In genomic region chr2:86593266-86593665, GRCh38 we compare ENCODE assay signal across 18 cellular contexts. TPM values are rescaled to one million over a fixed set of nuclear protein-coding genes. Genes with fewer than 3 reads are reported as not detected.
DNase-seq lines count a peak whose midpoint lies in the region; ATAC-seq and TF ChIP-seq lines count a peak whose summit lies in the region.
"Had no signal": no experiment of that assay in that cellular context is flagged by ENCODE, and none has a peak within 500 bp of the region (broad histone marks: within the 10 kb centered on the region; RNA-seq: fewer than 3 reads in every experiment).

No MANE protein-coding gene starts in this region.

- no peaks in the 10 kb centered on the region for H3K27me3 ChIP-seq in muscle layer of colon (ENCODE audit: control insufficient read depth in 1 of 2, insufficient read depth in 2 of 2, low read length in 2 of 2)
- no peaks in the 10 kb centered on the region for H3K27me3 ChIP-seq in tibial artery
- H3K27me3 ChIP-seq: BE2C had no signal

- H3K4me3 ChIP-seq in muscle layer of colon (ENCODE audit: low read depth in 1 of 2, low read length in 2 of 2) (no peak overlapping the region), tibial artery (no peak overlapping the region)
- H3K4me3 ChIP-seq: A549, HAP-1 had no signal

- H3K36me3 ChIP-seq in muscle layer of colon (ENCODE audit: insufficient read depth, low read length) (no peaks in the 10 kb centered on the region), tibial artery (no peaks in the 10 kb centered on the region)
- H3K36me3 ChIP-seq: BE2C, HAP-1 had no signal

- no peak for ATAC-seq in GM19467 (IDR thresholded peaks at IDR 0.05; ENCODE audit: unreplicated experiment)
- ATAC-seq in stimulated activated naive B cell treated with anti-CD40 and anti-IgM and Interleukin-4, amounts not matched to agents 10 μg/mL and 1 μg/mL and 100 μg/mL, for 72 hours (replicated peaks) = no peak
- ATAC-seq: A549 had no signal

- intact Hi-C loops in tibial artery (cut with DNase I; ENCODE audit: low total_unique reads) = no loop called here

- peaks cover 3% of the 10 kb centered on the region in 2 donors for H3K9me3 Mint-ChIP-seq in stimulated activated naive B cell treated with anti-CD40 and anti-IgM and Interleukin-4, amounts not matched to agents 10 μg/mL and 1 μg/mL and 100 μg/mL, for 72 hours

- H3K4me1 ChIP-seq in muscle layer of colon (ENCODE audit: insufficient read depth, low read length) (peaks cover 51% of the 10 kb centered on the region), tibial artery (peaks cover 0 to 19% (median 6%) of the 10 kb centered on the region in 4 donors)
- H3K4me1 ChIP-seq: A549, BE2C, HAP-1 had no signal

- DNase-seq in G401 (ENCODE audit: low spot score) (peak; percentile 91), cerebellar cortex (ENCODE audit: low spot score) (peak; percentile 90), tibial artery (no peak)
- DNase-seq in activated CD4-positive, CD25-positive, alpha-beta regulatory T cell treated with anti-CD3 and anti-CD28 coated beads, Interleukin-2, amount 50 U/mL, for 72 hours = no peak
- DNase-seq in stimulated activated naive B cell treated with anti-CD40 and anti-IgM and Interleukin-4, amounts not matched to agents 10 μg/mL and 1 μg/mL and 100 μg/mL, for 72 hours = no peak
- DNase-seq: BE2C; CD4-positive, alpha-beta memory T cell; COR-L47; DMS153; DMS79 treated with DMSO at 0.1 percent for 48 hours; EL; GDM1; GOT3 had no signal

- no peak overlapping the region for H3K4me3 Mint-ChIP-seq in stimulated activated naive B cell treated with anti-CD40 and anti-IgM and Interleukin-4, amounts not matched to agents 10 μg/mL and 1 μg/mL and 100 μg/mL, for 72 hours
- H3K4me3 Mint-ChIP-seq: CD4-positive, alpha-beta memory T cell had no signal

- peaks cover 0 to 3% of the 10 kb centered on the region in 2 donors for H3K36me3 Mint-ChIP-seq in stimulated activated naive B cell treated with anti-CD40 and anti-IgM and Interleukin-4, amounts not matched to agents 10 μg/mL and 1 μg/mL and 100 μg/mL, for 72 hours

- H3K9ac ChIP-seq in muscle layer of colon (ENCODE audit: low read length) = no peak overlapping the region

- H3K27ac ChIP-seq in muscle layer of colon (ENCODE audit: low read depth, low read length) = peak overlapping the region; percentile 83
- peak overlapping the region; percentile 5 to 39 for H3K27ac ChIP-seq in tibial artery
- H3K27ac ChIP-seq: A549, C4-2B had no signal

- no peaks in the 10 kb centered on the region for H3K27me3 Mint-ChIP-seq in stimulated activated naive B cell treated with anti-CD40 and anti-IgM and Interleukin-4, amounts not matched to agents 10 μg/mL and 1 μg/mL and 100 μg/mL, for 72 hours

- in situ Hi-C loops in G401 (cut with HindIII; ENCODE audit: low sequenced_read_pairs) = no loop called here

- no peak for TF ChIP-seq CTCF in tibial artery (IDR thresholded peaks at IDR 0.05)

- H3K9me3 ChIP-seq in muscle layer of colon (ENCODE audit: low read length) (no peaks in the 10 kb centered on the region), tibial artery (no peaks in the 10 kb centered on the region)
- H3K9me3 ChIP-seq: A549, BE2C, HAP-1 had no signal

- H3K27ac Mint-ChIP-seq in stimulated activated naive B cell treated with anti-CD40 and anti-IgM and Interleukin-4, amounts not matched to agents 10 μg/mL and 1 μg/mL and 100 μg/mL, for 72 hours = no peak overlapping the region
- H3K27ac Mint-ChIP-seq: CD4-positive, alpha-beta memory T cell had no signal

- H3K4me1 Mint-ChIP-seq in stimulated activated naive B cell treated with anti-CD40 and anti-IgM and Interleukin-4, amounts not matched to agents 10 μg/mL and 1 μg/mL and 100 μg/mL, for 72 hours = no peaks in the 10 kb centered on the region

RNA-seq across cellular contexts. Expression of gene CHMP3, which starts 30.0 kb away (rescaled TPM):
- 58.8 and 83.8 TPM in 2 replicates for total RNA-seq in G401 (2014; rRNA removed; shearing (Covaris generic))

RNA-seq across cellular contexts. Expression of gene RNF103, which starts 30.4 kb away (rescaled TPM):
- total RNA-seq in G401 (2014; rRNA removed; shearing (Covaris generic)) = 10.9 and 13.4 TPM in 2 replicates

Comparison
In these comparisons a context has a peak if more than half of its experiments do, and no peak if none do; other contexts are left out.
1. DNase-seq: peak in G401 (single experiment) and cerebellar cortex (single experiment); none in tibial artery (0 of 2), activated CD4-positive, CD25-positive, alpha-beta regulatory T cell treated with anti-CD3 and anti-CD28 coated beads, Interleukin-2, amount 50 U/mL, for 72 hours (single experiment) and stimulated activated naive B cell treated with anti-CD40 and anti-IgM and Interleukin-4, amounts not matched to agents 10 μg/mL and 1 μg/mL and 100 μg/mL, for 72 hours (single experiment).